17 cellular contexts compared by ENCODE assay signal in the genomic region with DNA sequence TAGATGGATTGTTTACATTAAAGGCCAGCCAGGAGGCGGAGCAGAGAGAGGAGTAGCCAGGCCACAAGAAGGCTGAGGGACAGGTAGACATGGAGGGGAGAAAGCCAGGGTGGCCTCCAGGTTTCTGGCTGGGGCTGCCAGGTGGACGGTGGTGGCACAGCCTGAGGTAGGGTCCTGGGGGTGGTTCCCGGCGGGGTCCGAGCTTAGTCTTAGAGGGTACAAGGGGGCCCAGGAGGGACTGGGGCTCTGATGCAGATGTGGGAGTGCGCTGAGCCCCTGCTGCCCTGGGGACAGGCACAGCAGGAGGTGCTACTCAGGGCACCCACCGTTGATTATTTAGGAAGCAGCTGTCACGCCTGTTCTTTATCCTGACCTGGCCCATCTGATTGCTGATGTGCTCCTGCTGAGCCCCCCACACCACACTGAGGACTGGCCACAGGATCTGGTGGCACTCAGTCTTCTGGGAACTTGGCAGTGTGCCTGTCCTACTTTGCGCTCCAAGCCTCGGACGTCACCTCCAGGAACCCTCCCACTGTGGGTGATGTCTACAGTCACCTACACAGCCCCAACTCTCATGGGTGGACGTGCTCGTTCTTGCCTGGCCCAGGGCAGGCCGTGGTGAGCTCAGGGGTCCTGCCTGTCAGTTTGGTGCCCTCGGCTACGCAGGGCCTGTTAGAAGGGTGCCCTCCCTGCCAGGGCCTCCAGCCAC. TPM values are rescaled to one million over a fixed set of nuclear protein-coding genes. Genes with fewer than 3 reads are reported as not detected.
DNase-seq lines count a peak whose midpoint lies in the region; ATAC-seq, FAIRE-seq and TF ChIP-seq lines count a peak whose summit lies in the region.
"Had no signal": no experiment of that assay in that cellular context is flagged by ENCODE, and none has a peak within 500 bp of the region (broad histone marks: within the 10 kb centered on the region; RNA-seq: fewer than 3 reads in every experiment).

No MANE protein-coding gene starts in this region.

- DNase-seq in Caco-2 (no peak), kidney (peak; percentile 65), HK-2 (ENCODE audit: unreplicated experiment) (no peak), omental fat pad (ENCODE audit: low spot score) (no peak)
- DNase-seq in stimulated activated effector memory CD8-positive, alpha-beta T cell treated with anti-CD3 and anti-CD28 coated beads, Interleukin-12 subunit alpha, Interleukin-12 subunit beta, amount 100 ng/mL, for 72 hours (ENCODE audit: low spot score in 2 of 2), result no peak
- DNase-seq in stimulated activated CD8-positive, alpha-beta memory T cell treated with anti-CD3 and anti-CD28 coated beads, Interleukin-4, amount 100 ng/mL, for 48 hours, result no peak
- DNase-seq: activated CD8-positive, alpha-beta T cell treated with anti-CD3 and anti-CD28 coated beads, Interleukin-2, amount 10 ng/mL, durations not matched to agents 7 days and 5 days; amniotic stem cell; NCI-H187 treated with DMSO at 0.1 percent for 48 hours; NCI-H510A; stimulated activated CD4-positive, alpha-beta T cell treated with anti-CD3 and anti-CD28 coated beads, Interleukin-12 subunit alpha, Interleukin-12 subunit beta, amount 100 ng/mL, for 4 hours had no signal

- no peaks in the 10 kb centered on the region for H3K27me3 Mint-ChIP-seq in Caco-2 (ENCODE audit: insufficient read depth, unreplicated experiment)
- H3K27me3 Mint-ChIP-seq: memory B cell had no signal

- H3K36me3 ChIP-seq in Caco-2 (ENCODE audit: control insufficient read depth, insufficient read depth, low read length) (no peaks in the 10 kb centered on the region; the same call in 1 of the 2 replicates), kidney (ENCODE audit: control insufficient read depth in 1 of 2, insufficient read depth in 2 of 2, low read length in 2 of 2) (peaks cover 0 to 6% of the 10 kb centered on the region in 2 donors)

- H3K4me3 ChIP-seq in Caco-2 (ENCODE audit: low read depth, low read length) (no peak overlapping the region), kidney (ENCODE audit: low read length in 2 of 2) (no peak overlapping the region)
- H3K4me3 ChIP-seq: pancreas had no signal

- no peak overlapping the region for H3K9ac ChIP-seq in kidney (ENCODE audit: low read length in 2 of 2)

- H3K9me3 Mint-ChIP-seq in Caco-2 (ENCODE audit: unreplicated experiment), result no peaks in the 10 kb centered on the region
- no peaks in the 10 kb centered on the region for H3K9me3 Mint-ChIP-seq in stimulated activated effector memory CD8-positive, alpha-beta T cell treated with anti-CD3 and anti-CD28 coated beads, Interleukin-12 subunit alpha, Interleukin-12 subunit beta, amount 100 ng/mL, for 72 hours
- H3K9me3 Mint-ChIP-seq: activated T-helper 2 cell treated with anti-CD3 and anti-CD28 coated beads, Interferon-gamma antibody, Interleukin-2, Interleukin-4, amounts not matched to agents 10 μg/mL and 5 μg/mL and 100 μg/mL, durations not matched to agents 14 hours and 24 hours and 36 hours; memory B cell had no signal

- intact Hi-C loops in Caco-2 (cut with micrococcal nuclease; ENCODE audit: unreplicated experiment) (no loop called here), kidney (cut with DNase I) (no loop called here)

- H3K27ac Mint-ChIP-seq in Caco-2 (ENCODE audit: unreplicated experiment), result peak overlapping the region; percentile 31
- peak overlapping the region; percentile 50 for H3K27ac Mint-ChIP-seq in stimulated activated effector memory CD8-positive, alpha-beta T cell treated with anti-CD3 and anti-CD28 coated beads, Interleukin-12 subunit alpha, Interleukin-12 subunit beta, amount 100 ng/mL, for 72 hours
- H3K27ac Mint-ChIP-seq: activated CD8-positive, alpha-beta T cell treated with anti-CD3 and anti-CD28 coated beads, Interleukin-2, amount 10 ng/mL, durations not matched to agents 7 days and 5 days; activated T-helper 2 cell treated with anti-CD3 and anti-CD28 coated beads, Interferon-gamma antibody, Interleukin-2, Interleukin-4, amounts not matched to agents 10 μg/mL and 5 μg/mL and 100 μg/mL, durations not matched to agents 14 hours and 24 hours and 36 hours; memory B cell had no signal

- H3K4me1 ChIP-seq in Caco-2 (peaks cover 25% of the 10 kb centered on the region), kidney (ENCODE audit: control insufficient read depth in 1 of 2, insufficient read depth in 1 of 2, low read depth in 1 of 2, low read length in 2 of 2) (peaks cover 0 to 13% of the 10 kb centered on the region in 2 donors)

- H3K36me3 Mint-ChIP-seq in Caco-2 (ENCODE audit: insufficient read depth, unreplicated experiment), result peaks cover 7% of the 10 kb centered on the region
- H3K36me3 Mint-ChIP-seq in stimulated activated effector memory CD8-positive, alpha-beta T cell treated with anti-CD3 and anti-CD28 coated beads, Interleukin-12 subunit alpha, Interleukin-12 subunit beta, amount 100 ng/mL, for 72 hours, result no peaks in the 10 kb centered on the region

- no TSS peak for BruUV-seq in Caco-2 (replicated peaks; lab: Mats Ljungman, UMichigan)

- CTCF ChIA-PET in Caco-2 (lab: Charles Lee), result no interaction called here

- no peak for TF ChIP-seq CTCF in Caco-2 (IDR thresholded peaks at IDR 0.05; ENCODE audit: insufficient read depth in 1 of 2, low read depth in 1 of 2, low read length in 1 of 2, severe bottlenecking in 1 of 2, unreplicated experiment in 1 of 2)
- TF ChIP-seq CTCF in kidney (IDR thresholded peaks at IDR 0.05; ENCODE audit: borderline replicate concordance, extremely low read depth, insufficient read depth), result no peak
- TF ChIP-seq CTCF in omental fat pad (IDR thresholded peaks at IDR 0.05), result no peak

- H3K27ac ChIP-seq in cingulate gyrus (ENCODE audit: low read depth, low read length), result peak overlapping the region; percentile 84
- H3K27ac ChIP-seq in kidney (ENCODE audit: low read depth in 2 of 2, low read length in 2 of 2), result no peak overlapping the region
- H3K27ac ChIP-seq: pancreas had no signal

- H3K27me3 ChIP-seq in Caco-2 (replicated peaks; ENCODE audit: control insufficient read depth, insufficient read depth, low read length), result no peaks in the 10 kb centered on the region
- H3K27me3 ChIP-seq: pancreas had no signal

- H3K9me3 ChIP-seq in Caco-2 (no peaks in the 10 kb centered on the region), kidney (ENCODE audit: control insufficient read depth in 1 of 2, low read length in 2 of 2) (no peaks in the 10 kb centered on the region)
- H3K9me3 ChIP-seq: pancreas had no signal

- ATAC-seq in stimulated activated effector memory CD8-positive, alpha-beta T cell treated with anti-CD3 and anti-CD28 coated beads, Interleukin-12 subunit alpha, Interleukin-12 subunit beta, amount 100 ng/mL, for 72 hours, result no peak
- no peak for ATAC-seq in omental fat pad (ENCODE audit: low FRiP score)
- no peak for ATAC-seq in HG02588 (IDR thresholded peaks at IDR 0.05; ENCODE audit: unreplicated experiment)
- ATAC-seq: activated CD8-positive, alpha-beta T cell treated with anti-CD3 and anti-CD28 coated beads, Interleukin-2, amount 10 ng/mL, durations not matched to agents 7 days and 5 days had no signal

- H3K4me3 Mint-ChIP-seq in Caco-2 (ENCODE audit: unreplicated experiment), result no peak overlapping the region
- no peak overlapping the region for H3K4me3 Mint-ChIP-seq in stimulated activated effector memory CD8-positive, alpha-beta T cell treated with anti-CD3 and anti-CD28 coated beads, Interleukin-12 subunit alpha, Interleukin-12 subunit beta, amount 100 ng/mL, for 72 hours
- H3K4me3 Mint-ChIP-seq: activated CD8-positive, alpha-beta T cell treated with anti-CD3 and anti-CD28 coated beads, Interleukin-2, amount 10 ng/mL, durations not matched to agents 7 days and 5 days; memory B cell had no signal

- peaks cover 8% of the 10 kb centered on the region for H3K4me1 Mint-ChIP-seq in Caco-2 (ENCODE audit: low read depth, unreplicated experiment)
- H3K4me1 Mint-ChIP-seq in stimulated activated effector memory CD8-positive, alpha-beta T cell treated with anti-CD3 and anti-CD28 coated beads, Interleukin-12 subunit alpha, Interleukin-12 subunit beta, amount 100 ng/mL, for 72 hours, result peaks cover 12% of the 10 kb centered on the region
- H3K4me1 Mint-ChIP-seq: memory B cell had no signal

- FAIRE-seq in kidney (lab: Jason Lieb, UNC), result no peak
- FAIRE-seq: GM19239, pancreas had no signal

- POLR2A ChIA-PET in Caco-2 (lab: Charles Lee), result no interaction called here

RNA-seq across cellular contexts. Expression of gene WFS1, which starts 11.9 kb away (rescaled TPM):
- total RNA-seq in Caco-2 (2022) (17.8 and 24.9 TPM in 2 replicates), kidney (31.4 TPM), omental fat pad (10 to 100 TPM; 35.9 to 91.3 (median 38.2) TPM)
- 20.8 TPM for polyA plus RNA-seq in kidney (ENCODE audit: insufficient read depth, low read depth, low replicate concordance)
